ENCODE assay signal across 9 cellular contexts in genomic region chr20:44736170-44737021, GRCh38. TPM values are rescaled to one million over a fixed set of nuclear protein-coding genes. Genes with fewer than 3 reads are reported as not detected.
DNase-seq lines count a peak whose midpoint lies in the region; ATAC-seq and TF ChIP-seq lines count a peak whose summit lies in the region.
"Had no signal": no experiment of that assay in that cellular context is flagged by ENCODE, and none has a peak within 500 bp of the region (broad histone marks: within the 10 kb centered on the region; RNA-seq: fewer than 3 reads in every experiment).

No MANE protein-coding gene starts in this region.

- H3K27ac ChIP-seq in testis = no peak overlapping the region

- ATAC-seq in HG02642 (IDR thresholded peaks at IDR 0.05; ENCODE audit: poor library complexity, unreplicated experiment) (no peak), GM18870 (IDR thresholded peaks at IDR 0.05; ENCODE audit: unreplicated experiment) (no peak)

- DNase-seq in DMS 273 (lab: John Stamatoyannopoulos, UW; ENCODE audit: unreplicated experiment) (peak; percentile 85), HT-29 (ENCODE audit: low spot score) (peak; percentile 87), RPMI8226 (peak; percentile 41), kidney tubule cell (ENCODE audit: low spot score) (peak; percentile 54), testis (peak; percentile 88)
- peak; percentile 30 for DNase-seq in central memory CD4-positive, alpha-beta T cell

- no peaks in the 10 kb centered on the region for H3K27me3 ChIP-seq in testis

- no peaks in the 10 kb centered on the region for H3K36me3 ChIP-seq in testis (ENCODE audit: low read depth, missing control alignments)

- no peaks in the 10 kb centered on the region for H3K9me3 ChIP-seq in testis

- 35 to 37% methylated on average over 6 of the region's 6 CpGs for WGBS in testis, 2 donors

- H3K4me3 ChIP-seq in testis = no peak overlapping the region

- intact Hi-C loops in testis (cut with DNase I; ENCODE audit: low total_unique reads) = no loop called here

- no peak for TF ChIP-seq CTCF in testis (IDR thresholded peaks at IDR 0.05)

- peaks cover 26% of the 10 kb centered on the region for H3K4me1 ChIP-seq in testis

- no peak for TF ChIP-seq POLR2A in testis (IDR thresholded peaks at IDR 0.05)

RNA-seq across cellular contexts. Expression of gene KCNK15, which starts 9.3 kb away (rescaled TPM):
- not detected in 2 replicates for total RNA-seq in HT-29 (2014; rRNA removed; shearing (Covaris generic))
- 10 to 100 TPM; 16.9 to 23.4 TPM for total RNA-seq in testis
- polyA plus RNA-seq in testis (ENCODE audit: insufficient read depth, low read depth, low replicate concordance) = 4.4 TPM

RNA-seq across cellular contexts. Expression of gene CCN5, which starts 21.2 kb away (rescaled TPM):
- not detected in 2 replicates for total RNA-seq in HT-29 (2014; rRNA removed; shearing (Covaris generic))
- 100 to 1,000 TPM in 1 of 2 donors, 10 to 100 TPM in 1; 37.0 to 152 TPM for total RNA-seq in testis
- 52.0 TPM for polyA plus RNA-seq in testis (ENCODE audit: insufficient read depth, low read depth, low replicate concordance)
- total RNA-seq: T-helper 1 cell treated with Interleukin-12 subunit alpha and Interleukin-12 subunit beta and Interleukin-4 antibody, amounts not matched to agents 30 ng/mL and 1 ng/mL, for 36 hours had no signal

Comparison
In these comparisons a context has a peak if more than half of its experiments do, and no peak if none do; other contexts are left out.
1. DNase-seq: peak in every context shown above with its lines; median percentile 88 in testis; 87 in HT-29; 85 in DMS 273; 54 in kidney tubule cell; 41 in RPMI8226; 30 in central memory CD4-positive, alpha-beta T cell.
2. RNA of gene KCNK15, which starts 9.3 kb away (total RNA-seq): 16.9 to 23.4 TPM in testis; not detected in HT-29; every median in the first group is over 10 times any median in the second.
3. RNA of gene CCN5, which starts 21.2 kb away (total RNA-seq): 37.0 to 152 TPM in testis; not detected in HT-29; every median in the first group is over 10 times any median in the second.